In the genomic region with DNA sequence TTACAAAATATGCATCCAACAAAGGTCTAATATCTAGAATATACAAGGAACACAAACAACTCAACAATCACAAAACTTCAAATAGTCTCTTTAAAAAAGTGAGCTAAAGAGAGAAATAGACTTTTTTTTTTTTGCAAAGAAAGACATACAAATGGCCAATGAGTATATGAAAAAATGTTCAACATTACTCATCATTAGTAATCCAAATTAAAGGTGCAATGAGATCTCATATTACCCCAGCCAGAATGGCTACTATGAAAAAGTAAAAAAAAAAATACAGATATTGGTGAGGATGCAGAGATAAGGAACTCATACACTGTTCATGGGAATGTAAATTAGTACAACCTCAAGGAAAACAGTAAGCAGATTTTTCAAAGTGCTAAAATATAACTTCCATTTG, we compare ENCODE assay signal across 33 cellular contexts. TPM values are rescaled to one million over a fixed set of nuclear protein-coding genes. Genes with fewer than 3 reads are reported as not detected.
"Had no signal": no experiment of that assay in that cellular context is flagged by ENCODE, and none has a peak within 500 bp of the region (broad histone marks: within the 10 kb centered on the region; RNA-seq: fewer than 3 reads in every experiment).

No MANE protein-coding gene starts in this region.

- ATAC-seq: activated CD8-positive, alpha-beta memory T cell treated with anti-CD3 and anti-CD28 coated beads, Interleukin-2, amount 10 ng/mL, durations not matched to agents 7 days and 5 days; activated CD8-positive, alpha-beta T cell treated with anti-CD3 and anti-CD28 coated beads, Interleukin-2, amount 10 ng/mL, durations not matched to agents 7 days and 5 days; activated naive CD8-positive, alpha-beta T cell treated with anti-CD3 and anti-CD28 coated beads, Interleukin-2, amount 50 U/mL, for 24 hours had no signal

- H3K27ac Mint-ChIP-seq: activated B cell treated with CpG ODN at 0.5 μM for 24 hours; activated CD4-positive, alpha-beta memory T cell treated with anti-CD3 and anti-CD28 coated beads, Interleukin-2, amount 10 ng/mL, durations not matched to agents 7 days and 5 days; activated CD4-positive, alpha-beta T cell treated with anti-CD3 and anti-CD28 coated beads, Interleukin-2, amount 10 ng/mL, durations not matched to agents 7 days and 5 days; activated CD8-positive, alpha-beta memory T cell treated with anti-CD3 and anti-CD28 coated beads, Interleukin-2, amount 10 ng/mL, durations not matched to agents 7 days and 5 days; activated CD8-positive, alpha-beta T cell treated with anti-CD3 and anti-CD28 coated beads, Interleukin-2, amount 10 ng/mL, durations not matched to agents 7 days and 5 days; activated naive CD4-positive, alpha-beta T cell treated with anti-CD3 and anti-CD28 coated beads, Interleukin-2, amount 10 ng/mL, durations not matched to agents 7 days and 5 days; activated naive CD4-positive, alpha-beta T cell treated with anti-CD3 and anti-CD28 coated beads, Interleukin-2, amount 50 U/mL, for 24 hours; activated naive CD8-positive, alpha-beta T cell; activated naive CD8-positive, alpha-beta T cell treated with anti-CD3 and anti-CD28 coated beads, Interleukin-2, amount 10 ng/mL, durations not matched to agents 7 days and 5 days; activated naive CD8-positive, alpha-beta T cell treated with anti-CD3 and anti-CD28 coated beads, Interleukin-2, amount 50 U/mL, for 24 hours; activated T-cell treated with anti-CD3 and anti-CD28 coated beads, Interleukin-2, amount 50 U/mL, for 24 hours; activated T-helper 2 cell treated with anti-CD3 and anti-CD28 coated beads, Interferon-gamma antibody, Interleukin-2, Interleukin-4, amounts not matched to agents 10 μg/mL and 5 μg/mL and 100 μg/mL, durations not matched to agents 14 hours and 24 hours and 36 hours; brain; T-helper 1 cell treated with Interleukin-12 subunit alpha and Interleukin-12 subunit beta and Interleukin-4 antibody, amounts not matched to agents 30 μg/mL and 1 μg/mL, for 36 hours; T-helper 2 cell treated with Interferon-gamma antibody and Interleukin-4, amounts not matched to agents 5 μg/mL and 100 μg/mL, for 36 hours had no signal

- H3K9me3 Mint-ChIP-seq: activated naive CD4-positive, alpha-beta T cell treated with anti-CD3 and anti-CD28 coated beads, Interleukin-2, amount 50 U/mL, for 24 hours; activated naive CD8-positive, alpha-beta T cell treated with anti-CD3 and anti-CD28 coated beads, Interleukin-2, amount 10 ng/mL, durations not matched to agents 7 days and 5 days; activated T-cell treated with anti-CD3 and anti-CD28 coated beads, Interleukin-2, amount 50 U/mL, for 24 hours; T-helper 1 cell treated with Interleukin-12 subunit alpha and Interleukin-12 subunit beta and Interleukin-4 antibody, amounts not matched to agents 30 μg/mL and 1 μg/mL, for 36 hours; T-helper 2 cell treated with Interferon-gamma antibody and Interleukin-4, amounts not matched to agents 5 μg/mL and 100 μg/mL, for 36 hours had no signal

- H3K27ac ChIP-seq: VCaP had no signal

- H3K4me3 Mint-ChIP-seq: activated B cell treated with CpG ODN at 0.5 μM for 24 hours; activated CD4-positive, alpha-beta memory T cell treated with anti-CD3 and anti-CD28 coated beads, Interleukin-2, amount 10 ng/mL, durations not matched to agents 7 days and 5 days; activated CD4-positive, alpha-beta T cell treated with anti-CD3 and anti-CD28 coated beads, Interleukin-2, amount 10 ng/mL, durations not matched to agents 7 days and 5 days; activated CD8-positive, alpha-beta memory T cell treated with anti-CD3 and anti-CD28 coated beads, Interleukin-2, amount 10 ng/mL, durations not matched to agents 7 days and 5 days; activated CD8-positive, alpha-beta T cell treated with anti-CD3 and anti-CD28 coated beads, Interleukin-2, amount 10 ng/mL, durations not matched to agents 7 days and 5 days; activated naive CD4-positive, alpha-beta T cell treated with anti-CD3 and anti-CD28 coated beads, Interleukin-2, amount 10 ng/mL, durations not matched to agents 7 days and 5 days; activated naive CD4-positive, alpha-beta T cell treated with anti-CD3 and anti-CD28 coated beads, Interleukin-2, amount 50 U/mL, for 24 hours; activated naive CD8-positive, alpha-beta T cell; activated naive CD8-positive, alpha-beta T cell treated with anti-CD3 and anti-CD28 coated beads, Interleukin-2, amount 10 ng/mL, durations not matched to agents 7 days and 5 days; activated naive CD8-positive, alpha-beta T cell treated with anti-CD3 and anti-CD28 coated beads, Interleukin-2, amount 50 U/mL, for 24 hours; activated T-cell treated with anti-CD3 and anti-CD28 coated beads, Interleukin-2, amount 50 U/mL, for 24 hours; brain; T-helper 1 cell treated with Interleukin-12 subunit alpha and Interleukin-12 subunit beta and Interleukin-4 antibody, amounts not matched to agents 30 μg/mL and 1 μg/mL, for 36 hours; T-helper 2 cell treated with Interferon-gamma antibody and Interleukin-4, amounts not matched to agents 5 μg/mL and 100 μg/mL, for 36 hours had no signal

- H3K36me3 Mint-ChIP-seq: activated CD8-positive, alpha-beta memory T cell treated with anti-CD3 and anti-CD28 coated beads, Interleukin-2, amount 10 ng/mL, durations not matched to agents 7 days and 5 days; activated naive CD4-positive, alpha-beta T cell treated with anti-CD3 and anti-CD28 coated beads, Interleukin-2, amount 10 ng/mL, durations not matched to agents 7 days and 5 days; activated naive CD4-positive, alpha-beta T cell treated with anti-CD3 and anti-CD28 coated beads, Interleukin-2, amount 50 U/mL, for 24 hours; activated naive CD8-positive, alpha-beta T cell; activated naive CD8-positive, alpha-beta T cell treated with anti-CD3 and anti-CD28 coated beads, Interleukin-2, amount 10 ng/mL, durations not matched to agents 7 days and 5 days; brain had no signal

- H3K27me3 Mint-ChIP-seq: activated B cell treated with CpG ODN at 0.5 μM for 24 hours; activated CD4-positive, alpha-beta memory T cell treated with anti-CD3 and anti-CD28 coated beads, Interleukin-2, amount 10 ng/mL, durations not matched to agents 7 days and 5 days; activated CD4-positive, alpha-beta T cell treated with anti-CD3 and anti-CD28 coated beads, Interleukin-2, amount 10 ng/mL, durations not matched to agents 7 days and 5 days; activated CD8-positive, alpha-beta memory T cell treated with anti-CD3 and anti-CD28 coated beads, Interleukin-2, amount 10 ng/mL, durations not matched to agents 7 days and 5 days; activated naive CD4-positive, alpha-beta T cell treated with anti-CD3 and anti-CD28 coated beads, Interleukin-2, amount 10 ng/mL, durations not matched to agents 7 days and 5 days; activated naive CD4-positive, alpha-beta T cell treated with anti-CD3 and anti-CD28 coated beads, Interleukin-2, amount 50 U/mL, for 24 hours; activated naive CD8-positive, alpha-beta T cell; activated naive CD8-positive, alpha-beta T cell treated with anti-CD3 and anti-CD28 coated beads, Interleukin-2, amount 10 ng/mL, durations not matched to agents 7 days and 5 days; activated naive CD8-positive, alpha-beta T cell treated with anti-CD3 and anti-CD28 coated beads, Interleukin-2, amount 50 U/mL, for 24 hours; brain had no signal

- H3K4me1 Mint-ChIP-seq: activated B cell treated with CpG ODN at 0.5 μM for 24 hours; activated CD4-positive, alpha-beta memory T cell treated with anti-CD3 and anti-CD28 coated beads, Interleukin-2, amount 10 ng/mL, durations not matched to agents 7 days and 5 days; activated CD4-positive, alpha-beta T cell treated with anti-CD3 and anti-CD28 coated beads, Interleukin-2, amount 10 ng/mL, durations not matched to agents 7 days and 5 days; activated CD8-positive, alpha-beta memory T cell treated with anti-CD3 and anti-CD28 coated beads, Interleukin-2, amount 10 ng/mL, durations not matched to agents 7 days and 5 days; activated naive CD4-positive, alpha-beta T cell treated with anti-CD3 and anti-CD28 coated beads, Interleukin-2, amount 10 ng/mL, durations not matched to agents 7 days and 5 days; activated naive CD4-positive, alpha-beta T cell treated with anti-CD3 and anti-CD28 coated beads, Interleukin-2, amount 50 U/mL, for 24 hours; activated naive CD8-positive, alpha-beta T cell treated with anti-CD3 and anti-CD28 coated beads, Interleukin-2, amount 10 ng/mL, durations not matched to agents 7 days and 5 days; activated naive CD8-positive, alpha-beta T cell treated with anti-CD3 and anti-CD28 coated beads, Interleukin-2, amount 50 U/mL, for 24 hours; brain had no signal

- FAIRE-seq: TTC549 had no signal

- DNase-seq: activated B cell treated with CpG ODN at 0.5 μM for 24 hours; activated CD4-positive, alpha-beta memory T cell treated with anti-CD3 and anti-CD28 coated beads, Interleukin-2, amount 10 ng/mL, durations not matched to agents 7 days and 5 days; activated CD4-positive, alpha-beta T cell treated with anti-CD3 and anti-CD28 coated beads for 48 hours; activated CD4-positive, alpha-beta T cell treated with anti-CD3 and anti-CD28 coated beads, Interleukin-2, amount 10 ng/mL, durations not matched to agents 7 days and 5 days; activated CD4-positive, alpha-beta T cell treated with anti-CD3 and anti-CD28 coated beads, Interleukin-2, amount 50 U/mL, for 48 hours; activated CD4-positive, CD25-positive, alpha-beta regulatory T cell treated with anti-CD3 and anti-CD28 coated beads, Interleukin-2, amount 50 U/mL, for 72 hours; activated CD8-positive, alpha-beta memory T cell treated with anti-CD3 and anti-CD28 coated beads for 24 hours; activated CD8-positive, alpha-beta memory T cell treated with anti-CD3 and anti-CD28 coated beads, Interleukin-2, amount 10 ng/mL, durations not matched to agents 7 days and 5 days; activated CD8-positive, alpha-beta memory T cell treated with anti-CD3 and anti-CD28 coated beads, Interleukin-2, amount 50 U/mL, for 48 hours; activated CD8-positive, alpha-beta T cell treated with anti-CD3 and anti-CD28 coated beads, Interleukin-2, amount 10 ng/mL, durations not matched to agents 7 days and 5 days; activated effector memory CD4-positive, alpha-beta T cell treated with Interleukin-2 at 50 U/mL for 16 hours; activated gamma-delta T cell; activated naive CD4-positive, alpha-beta T cell treated with anti-CD3 and anti-CD28 coated beads, Interleukin-2, amount 10 ng/mL, durations not matched to agents 7 days and 5 days; activated naive CD4-positive, alpha-beta T cell treated with Interleukin-2 at 50 U/mL for 16 hours; activated naive CD8-positive, alpha-beta T cell treated with anti-CD3 and anti-CD28 coated beads, Interleukin-2, amount 10 ng/mL, durations not matched to agents 7 days and 5 days; activated naive CD8-positive, alpha-beta T cell treated with anti-CD3 and anti-CD28 coated beads, Interleukin-2, amount 50 U/mL, for 24 hours; activated T-cell treated with anti-CD3 and anti-CD28 coated beads, Interleukin-2, amount 50 U/mL, for 24 hours; activated T-cell treated with anti-CD3 and anti-CD28 coated beads, Interleukin-2, amount 50 U/mL, for 48 hours; aorta; central memory CD4-positive, alpha-beta T cell; T-helper 1 cell; T-helper 2 cell; T-helper 9 cell had no signal

RNA-seq across cellular contexts. Expression of a gene that starts 24.1 kb away (rescaled TPM):
- total RNA-seq: activated B cell treated with CpG ODN at 0.5 μM for 24 hours; activated CD4-positive, alpha-beta memory T cell treated with anti-CD3 and anti-CD28 coated beads, Interleukin-2, amount 10 ng/mL, durations not matched to agents 7 days and 5 days; activated CD4-positive, alpha-beta T cell treated with anti-CD3 and anti-CD28 coated beads, Interleukin-2, amount 10 ng/mL, durations not matched to agents 7 days and 5 days; activated CD8-positive, alpha-beta memory T cell treated with anti-CD3 and anti-CD28 coated beads, Interleukin-2, amount 10 ng/mL, durations not matched to agents 7 days and 5 days; activated CD8-positive, alpha-beta T cell treated with anti-CD3 and anti-CD28 coated beads, Interleukin-2, amount 10 ng/mL, durations not matched to agents 7 days and 5 days; activated naive CD8-positive, alpha-beta T cell treated with anti-CD3 and anti-CD28 coated beads, Interleukin-2, amount 10 ng/mL, durations not matched to agents 7 days and 5 days; activated T-helper 2 cell treated with anti-CD3 and anti-CD28 coated beads, Interferon-gamma antibody, Interleukin-2, Interleukin-4, amounts not matched to agents 10 μg/mL and 5 μg/mL and 100 μg/mL, durations not matched to agents 14 hours and 24 hours and 36 hours; cardiac septum; chondrocyte had no signal
- polyA plus RNA-seq: aorta had no signal
